16 cellular contexts compared by ENCODE assay signal in the genomic region with DNA sequence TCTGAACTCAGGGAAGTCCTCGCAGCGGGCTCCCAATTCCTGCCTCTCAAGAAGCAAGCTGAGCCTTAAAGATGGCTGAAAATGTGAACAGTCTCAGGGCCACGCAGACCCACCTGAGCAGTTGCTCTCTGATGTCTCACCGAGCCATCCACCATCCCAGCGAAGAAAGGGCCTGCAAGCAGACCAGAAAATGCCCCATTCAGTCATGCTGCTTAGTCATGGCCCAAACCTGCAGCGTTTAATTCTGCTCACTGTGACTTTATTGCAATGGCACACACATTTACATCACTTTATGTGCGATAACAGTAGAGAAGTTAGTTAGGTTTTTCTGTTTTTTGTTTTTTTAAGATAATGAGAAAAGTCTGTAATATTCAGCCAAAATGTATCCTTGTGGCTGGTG.
DNase-seq lines count a peak whose midpoint lies in the region; ATAC-seq, FAIRE-seq and TF ChIP-seq lines count a peak whose summit lies in the region.
"Had no signal": no experiment of that assay in that cellular context is flagged by ENCODE, and none has a peak within 500 bp of the region (broad histone marks: within the 10 kb centered on the region; RNA-seq: fewer than 3 reads in every experiment).

No MANE protein-coding gene starts in this region.

- 89% methylated on average over 7 of the region's 7 CpGs; no CpG with 5 or more reads in 1 of the 2 experiments for WGBS in H1 (ENCODE audit: extremely low coverage in 1 of 2, insufficient coverage in 1 of 2, insufficient read length in 1 of 2, insufficient replicate concordance in 2 of 2, low coverage in 1 of 2, low lambda C conversion rate in 2 of 2, missing lambda C conversion rate in 1 of 2), 2 experiments

- no peaks in the 10 kb centered on the region for H3K23me2 ChIP-seq in H1 (ENCODE audit: low read depth, low read length)

- H3K23ac ChIP-seq in H1 (ENCODE audit: insufficient read length) = no peak overlapping the region

- 0 out of 2 replicates have a peak overlapping the region, but pooled peaks have one; percentile 77 for H2BK12ac ChIP-seq in H1 (ENCODE audit: low read depth, low read length)

- no peak overlapping the region for H3K18ac ChIP-seq in H1 (ENCODE audit: extremely low read depth, low read length)

- H3K36me3 Mint-ChIP-seq in natural killer cell treated with Interleukin-12 subunit alpha and Interleukin-12 subunit beta and Interleukin-15 and Interleukin-18, amount 100 ng/mL, for 72 hours = no peaks in the 10 kb centered on the region
- no peaks in the 10 kb centered on the region for H3K36me3 Mint-ChIP-seq in natural killer cell
- H3K36me3 Mint-ChIP-seq in T-cell = no peaks in the 10 kb centered on the region
- no peaks in the 10 kb centered on the region for H3K36me3 Mint-ChIP-seq in type B pancreatic cell
- no peaks in the 10 kb centered on the region for H3K36me3 Mint-ChIP-seq in MCF 10A (ENCODE audit: insufficient read depth, unreplicated experiment)

- no peaks in the 10 kb centered on the region for H3K27me3 Mint-ChIP-seq in natural killer cell treated with Interleukin-12 subunit alpha and Interleukin-12 subunit beta and Interleukin-15 and Interleukin-18, amount 100 ng/mL, for 72 hours
- no peaks in the 10 kb centered on the region for H3K27me3 Mint-ChIP-seq in natural killer cell (ENCODE audit: low read depth in 2 of 2)
- no peaks in the 10 kb centered on the region for H3K27me3 Mint-ChIP-seq in T-cell
- H3K27me3 Mint-ChIP-seq in type B pancreatic cell = no peaks in the 10 kb centered on the region
- no peaks in the 10 kb centered on the region for H3K27me3 Mint-ChIP-seq in MCF 10A (ENCODE audit: insufficient read depth, unreplicated experiment)
- H3K27me3 Mint-ChIP-seq: effector memory CD8-positive, alpha-beta T cell had no signal

- no peak for ATAC-seq in natural killer cell treated with Interleukin-12 subunit alpha and Interleukin-12 subunit beta and Interleukin-15 and Interleukin-18, amount 100 ng/mL, for 72 hours
- ATAC-seq in natural killer cell (no peak), T-cell (replicated peaks in 1 of 4) (no peak)
- ATAC-seq: activated naive CD4-positive, alpha-beta T cell treated with anti-CD3 and anti-CD28 coated beads, Interleukin-2, amount 50 U/mL, for 72 hours; effector memory CD8-positive, alpha-beta T cell; left cardiac atrium had no signal

- no peak overlapping the region for H2AK5ac ChIP-seq in H1 (ENCODE audit: low read depth, low read length)

- POLR2A ChIA-PET in T-cell (lab: Charles Lee) = no interaction called here
- POLR2A ChIA-PET in H1 (lab: Charles Lee; ENCODE audit: partially characterized antibody) = no interaction called here
- POLR2A ChIA-PET in MCF 10A (lab: Yijun Ruan, JAX) = interaction anchor here (0.6 to 12.7 kb wide), 3 partner anchors 117 to 415 kb away, joined by 3 to 563 read pairs (median 3); partner anchors contain the start of gene IRF2BP2

- TF ChIP-seq CTCF in natural killer cell (IDR thresholded peaks at IDR 0.05) (no peak), H1 (IDR thresholded peaks at IDR 0.05; ENCODE audit: control extremely low read depth in 1 of 3, insufficient read depth in 1 of 3, low read depth in 1 of 3, low read length in 3 of 3) (no peak), type B pancreatic cell (conservative IDR thresholded peaks at IDR 0.05) (no peak), MCF 10A (IDR thresholded peaks at IDR 0.05; ENCODE audit: unreplicated experiment) (no peak)

- no peak overlapping the region for H4K91ac ChIP-seq in H1 (replicated peaks; ENCODE audit: insufficient read length, low read length)

- H2BK15ac ChIP-seq in H1 (ENCODE audit: low read length) = no peak overlapping the region

- FAIRE-seq in H1 (lab: Jason Lieb, UNC) = no peak
- FAIRE-seq: small intestine had no signal

- no peak for TF ChIP-seq RAD21 in H1 (IDR thresholded peaks at IDR 0.05 in 1 of 2, conservative IDR thresholded peaks at IDR 0.05 in 1 of 2; ENCODE audit: low read depth in 2 of 2, low read length in 2 of 2)

- H2BK5ac ChIP-seq in H1 (ENCODE audit: low read depth, low read length) = no peak overlapping the region

- H3K9me3 Mint-ChIP-seq in natural killer cell treated with Interleukin-12 subunit alpha and Interleukin-12 subunit beta and Interleukin-15 and Interleukin-18, amount 100 ng/mL, for 72 hours = no peaks in the 10 kb centered on the region
- H3K9me3 Mint-ChIP-seq in natural killer cell = no peaks in the 10 kb centered on the region
- H3K9me3 Mint-ChIP-seq in T-cell = no peaks in the 10 kb centered on the region
- H3K9me3 Mint-ChIP-seq in type B pancreatic cell = no peaks in the 10 kb centered on the region
- H3K9me3 Mint-ChIP-seq in MCF 10A (ENCODE audit: unreplicated experiment) = no peaks in the 10 kb centered on the region
- H3K9me3 Mint-ChIP-seq: activated naive CD4-positive, alpha-beta T cell treated with anti-CD3 and anti-CD28 coated beads, Interleukin-2, amount 50 U/mL, for 72 hours; effector memory CD8-positive, alpha-beta T cell had no signal

- intact Hi-C loops in natural killer cell (cut with micrococcal nuclease) = no loop called here
- intact Hi-C loops in MCF 10A (cut with micrococcal nuclease) = no loop called here

- CTCF ChIA-PET in T-cell (lab: Charles Lee) (no interaction called here), H1 (lab: Charles Lee; ENCODE audit: partially characterized antibody) (interaction anchor here (0.6 to 1.0 kb wide), 2 partner anchors 12 to 717 kb away, joined by 3 to 4 read pairs; no protein-coding TSS in a partner anchor), MCF 10A (lab: Yijun Ruan, JAX) (no interaction called here)

- no peaks in the 10 kb centered on the region for H3K79me2 ChIP-seq in H1 (ENCODE audit: control insufficient read depth in 1 of 2, insufficient read depth in 2 of 2, low read length in 2 of 2)

- no TSS peak for BruUV-seq in MCF 10A (replicated peaks; lab: Mats Ljungman, UMichigan)

- no peak overlapping the region for H4K8ac ChIP-seq in H1 (ENCODE audit: extremely low read depth, insufficient read depth, low read length)

- no peak overlapping the region for H3K9ac ChIP-seq in H1 (replicated peaks in 1 of 4; ENCODE audit: extremely low read depth in 1 of 4, low read depth in 3 of 4, low read length in 3 of 4)

- H3K4me1 ChIP-seq in H1 (replicated peaks in 1 of 4; ENCODE audit: control insufficient read depth in 3 of 4, insufficient read depth in 4 of 4, low read length in 3 of 4) = peaks cover 8 to 18% (median 13%) of the 10 kb centered on the region in 4 experiments

- no peak for TF ChIP-seq EP300 in H1 (IDR thresholded peaks at IDR 0.05; ENCODE audit: borderline replicate concordance in 1 of 2, low read depth in 2 of 2, low read length in 2 of 2)

- H2AFZ ChIP-seq in H1 (ENCODE audit: low read length) = no peak overlapping the region

- H3K4ac ChIP-seq in H1 (replicated peaks; ENCODE audit: insufficient read length, low read depth, low read length) = peak overlapping the region; percentile 34

- H3K36me3 ChIP-seq in H1 (ENCODE audit: control insufficient read depth in 2 of 4, insufficient read depth in 4 of 4, low read length in 3 of 4) = no peaks in the 10 kb centered on the region
- H3K36me3 ChIP-seq: thyroid gland had no signal

- H3K14ac ChIP-seq in H1 (ENCODE audit: insufficient read length) = no peak overlapping the region

- H3K4me2 ChIP-seq in H1 (ENCODE audit: insufficient read depth in 1 of 2, low read depth in 2 of 2, low read length in 2 of 2) = no peak overlapping the region

- no peak overlapping the region for H3K56ac ChIP-seq in H1 (replicated peaks; ENCODE audit: insufficient read length, low read depth, low read length)

- no peaks in the 10 kb centered on the region for H3K79me1 ChIP-seq in H1 (ENCODE audit: low read depth, low read length)

- peaks cover 0 to under 1% (median 0%) of the 10 kb centered on the region in 4 experiments; a peak in 2 of 7 replicates for H3K27me3 ChIP-seq in H1 (replicated peaks in 1 of 4; ENCODE audit: control insufficient read depth in 3 of 4, extremely low read depth in 1 of 4, insufficient read depth in 3 of 4, low read length in 3 of 4)
- H3K27me3 ChIP-seq: thyroid gland had no signal

- H3K9me3 ChIP-seq in H1 (ENCODE audit: insufficient read depth in 2 of 2, low read depth in 1 of 2, low read length in 1 of 2) = no peaks in the 10 kb centered on the region
- H3K9me3 ChIP-seq: thyroid gland had no signal

- no peak for TF ChIP-seq POLR2A in H1 (IDR thresholded peaks at IDR 0.05; ENCODE audit: control extremely low read depth in 1 of 2, low read depth in 2 of 2, low read length in 2 of 2)

- peak overlapping the region; percentile 95 to 97 for H3K27ac Mint-ChIP-seq in natural killer cell treated with Interleukin-12 subunit alpha and Interleukin-12 subunit beta and Interleukin-15 and Interleukin-18, amount 100 ng/mL, for 72 hours
- H3K27ac Mint-ChIP-seq in natural killer cell = no peak overlapping the region
- H3K27ac Mint-ChIP-seq in T-cell = peak overlapping the region; percentile 41 to 92
- peak overlapping the region; percentile 25 for H3K27ac Mint-ChIP-seq in type B pancreatic cell
- no peak overlapping the region for H3K27ac Mint-ChIP-seq in MCF 10A (ENCODE audit: low read depth, unreplicated experiment)
- H3K27ac Mint-ChIP-seq: effector memory CD8-positive, alpha-beta T cell had no signal

- no peak overlapping the region for H2BK120ac ChIP-seq in H1 (replicated peaks; ENCODE audit: low read depth, low read length)

- no peak overlapping the region for H4K5ac ChIP-seq in H1 (ENCODE audit: insufficient read length, low read depth, low read length)

- no peak overlapping the region for H2BK20ac ChIP-seq in H1 (ENCODE audit: low read length)

- H3K27ac ChIP-seq in H1 (ENCODE audit: low read depth, low read length) = no peak overlapping the region
- H3K27ac ChIP-seq: thyroid gland had no signal

- H3K4me3 Mint-ChIP-seq in natural killer cell treated with Interleukin-12 subunit alpha and Interleukin-12 subunit beta and Interleukin-15 and Interleukin-18, amount 100 ng/mL, for 72 hours = peak overlapping the region; percentile 44
- H3K4me3 Mint-ChIP-seq in natural killer cell (no peak overlapping the region), T-cell (peak overlapping the region in 1 of 3 donors; percentile 23), type B pancreatic cell (no peak overlapping the region), MCF 10A (ENCODE audit: unreplicated experiment) (no peak overlapping the region)
- H3K4me3 Mint-ChIP-seq: effector memory CD8-positive, alpha-beta T cell had no signal

- H3K4me1 Mint-ChIP-seq in natural killer cell treated with Interleukin-12 subunit alpha and Interleukin-12 subunit beta and Interleukin-15 and Interleukin-18, amount 100 ng/mL, for 72 hours (ENCODE audit: low read depth in 2 of 2) = peaks cover 52 to 60% of the 10 kb centered on the region in 2 donors
- H3K4me1 Mint-ChIP-seq in natural killer cell = peaks cover 18 to 20% of the 10 kb centered on the region in 2 donors
- peaks cover 72 to 74% (median 74%) of the 10 kb centered on the region in 3 donors for H3K4me1 Mint-ChIP-seq in T-cell
- H3K4me1 Mint-ChIP-seq in type B pancreatic cell (ENCODE audit: unreplicated experiment) = peaks cover 74% of the 10 kb centered on the region
- peaks cover 44% of the 10 kb centered on the region for H3K4me1 Mint-ChIP-seq in MCF 10A (ENCODE audit: insufficient read depth, unreplicated experiment)

- DNase-seq in natural killer cell treated with Interleukin-12 subunit alpha and Interleukin-12 subunit beta and Interleukin-15 and Interleukin-18, amount 100 ng/mL, for 72 hours (ENCODE audit: low spot score) = no peak
- no peak for DNase-seq in natural killer cell
- no peak for DNase-seq in T-cell
- DNase-seq in H1 (ENCODE audit: low read depth in 1 of 2, low spot score in 2 of 2) = no peak
- no peak for DNase-seq in type B pancreatic cell (ENCODE audit: extremely low spot score, unreplicated experiment)
- no peak for DNase-seq in mesenteric fat pad (ENCODE audit: low spot score)
- DNase-seq in T-helper 9 cell = no peak
- DNase-seq in MCF 10A (ENCODE audit: unreplicated experiment) = no peak
- DNase-seq: central memory CD4-positive, alpha-beta T cell; effector memory CD8-positive, alpha-beta T cell; left cardiac atrium; NCI-H2029; NCI-H510A treated with DMSO at 0.1 percent for 48 hours; small intestine; thyroid gland had no signal

- H4K20me1 ChIP-seq in H1 (replicated peaks in 1 of 2; ENCODE audit: control insufficient read depth in 1 of 2, insufficient read depth in 2 of 2, low read length in 2 of 2) = no peaks in the 10 kb centered on the region

- no peak overlapping the region for H3K4me3 ChIP-seq in H1 (ENCODE audit: extremely low read depth in 1 of 4, insufficient read depth in 2 of 4, low read depth in 3 of 4, low read length in 4 of 4)
- H3K4me3 ChIP-seq: thyroid gland had no signal

Comparison
In these comparisons a context has a peak if more than half of its experiments do, and no peak if none do; other contexts are left out.
1. H3K27ac Mint-ChIP-seq: peak in natural killer cell treated with Interleukin-12 subunit alpha and Interleukin-12 subunit beta and Interleukin-15 and Interleukin-18, amount 100 ng/mL, for 72 hours (2 of 2), T-cell (2 of 2) and type B pancreatic cell (single experiment); none in natural killer cell (0 of 2) and MCF 10A (single experiment).